ENCODE assay signal across 8 cellular contexts in the genomic region with DNA sequence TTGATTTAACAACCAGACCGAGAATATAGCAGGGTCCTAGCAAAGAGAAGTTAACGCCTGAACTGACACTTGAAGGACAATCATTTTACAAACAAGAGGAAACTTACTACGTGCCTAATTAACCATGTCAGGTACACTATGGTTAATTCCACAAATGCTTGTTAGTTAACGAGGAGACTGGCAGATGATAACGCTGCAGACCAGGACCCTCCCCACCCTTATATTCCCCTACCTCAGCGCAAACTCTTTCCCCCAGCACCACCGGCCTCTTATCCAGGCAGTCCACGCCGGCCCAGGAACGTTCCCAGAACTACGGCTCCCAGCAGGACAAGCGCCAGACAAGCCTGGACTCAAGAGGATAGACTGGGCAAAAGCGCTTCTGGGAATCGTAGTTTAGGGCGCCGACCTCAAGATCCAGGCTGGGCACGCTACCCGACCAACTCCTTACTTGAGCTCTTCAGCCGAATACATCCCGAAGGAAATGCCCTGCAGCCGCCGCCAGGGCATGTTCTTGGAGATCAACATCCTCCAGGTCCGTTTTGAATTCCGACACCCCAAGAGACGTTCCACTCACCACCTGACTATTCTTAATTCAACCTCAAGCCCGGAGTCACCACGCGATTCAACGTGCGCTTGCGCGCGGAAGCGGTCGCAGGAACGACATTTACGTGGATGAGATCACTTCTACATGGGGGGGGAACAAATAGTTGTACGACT.
DNase-seq lines count a peak whose midpoint lies in the region; ATAC-seq lines count a peak whose summit lies in the region.

A gene (minus strand): TSS at position 635 of the 717 bp plus-strand sequence. CDS start 110 bp downstream, at position 525.

- peak; percentile 76 for ATAC-seq in GM18907 (IDR thresholded peaks at IDR 0.05; ENCODE audit: unreplicated experiment)
- peak; percentile 66 for ATAC-seq in HG03196 (IDR thresholded peaks at IDR 0.05; ENCODE audit: unreplicated experiment)

- DNase-seq in ACHN, result peak; percentile 95
- DNase-seq in NCI-H226, result peak; percentile 87
- DNase-seq in activated CD4-positive, CD25-positive, alpha-beta regulatory T cell (lab: John Stamatoyannopoulos, UW), result peak; percentile 54 to 69 (median 60)
- peak; percentile 88 for DNase-seq in central memory CD4-positive, alpha-beta T cell
- DNase-seq in iris pigment epithelial cell (ENCODE audit: low read depth), result peak; percentile 97
- DNase-seq in stimulated activated CD4-positive, alpha-beta T cell treated with anti-CD3 and anti-CD28 coated beads, Interleukin-12 subunit alpha, Interleukin-12 subunit beta, amount 100 ng/mL, for 24 hours (ENCODE audit: low read depth in 2 of 2), result peak; percentile 68 to 70

- in situ Hi-C loops in ACHN (cut with HindIII; ENCODE audit: low pct_ligation_motif_present, low pct_unique_long_range_greater_than_20kb, low sequenced_read_pairs), result no loop called here

Comparison
In these comparisons a context has a peak if more than half of its experiments do, and no peak if none do; other contexts are left out.
1. Peak in every context shown above with its lines: DNase-seq and ATAC-seq.